24 cellular contexts compared by ENCODE assay signal in genomic region chr1:201286445-201286844, GRCh38. TPM values are rescaled to one million over a fixed set of nuclear protein-coding genes. Genes with fewer than 3 reads are reported as not detected.
A peak's percentile ranks its signal among the peaks of the same experiment; 100 is the strongest.
DNase-seq lines count a peak whose midpoint lies in the region; ATAC-seq and TF ChIP-seq lines count a peak whose summit lies in the region.
"Had no signal": no experiment of that assay in that cellular context is flagged by ENCODE, and none has a peak within 500 bp of the region (broad histone marks: within the 10 kb centered on the region; RNA-seq: fewer than 3 reads in every experiment).

No MANE protein-coding gene starts in this region.

- BruUV-seq in PC-3 (replicated peaks; lab: Mats Ljungman, UMichigan), result no TSS peak

- no peaks in the 10 kb centered on the region for H3K9me3 ChIP-seq in BLaER1
- no peaks in the 10 kb centered on the region for H3K9me3 ChIP-seq in PC-3 (ENCODE audit: low read length)
- H3K9me3 ChIP-seq in prostate gland, result no peaks in the 10 kb centered on the region
- H3K9me3 ChIP-seq: SJSA1 had no signal

- CTCF ChIA-PET in PC-3 (lab: Charles Lee), result no interaction called here

- no peak for TF ChIP-seq POLR2A in prostate gland (IDR thresholded peaks at IDR 0.05)

- no peak overlapping the region for H3K27ac ChIP-seq in BLaER1
- no peak overlapping the region for H3K27ac ChIP-seq in PC-3 (ENCODE audit: low read length)
- peak overlapping the region; percentile 93 for H3K27ac ChIP-seq in epithelial cell of prostate
- peak overlapping the region; percentile 69 to 87 for H3K27ac ChIP-seq in prostate gland
- H3K27ac ChIP-seq: SJSA1 had no signal

- peaks cover 5% of the 10 kb centered on the region for H3F3A ChIP-seq in PC-3 (ENCODE audit: low read length, unreplicated experiment)

- peak overlapping the region; percentile 59 for H3K4me2 ChIP-seq in BLaER1
- H3K4me2 ChIP-seq in PC-3 (ENCODE audit: low read length), result peak overlapping the region; percentile 89

- TF ChIP-seq CTCF in PC-3 (conservative IDR thresholded peaks at IDR 0.05; ENCODE audit: low read depth, low read length), result no peak
- TF ChIP-seq CTCF in prostate gland (IDR thresholded peaks at IDR 0.05), result no peak

- H2AFZ ChIP-seq in PC-3 (ENCODE audit: low read length), result no peak overlapping the region

- H3K27me3 ChIP-seq in BLaER1, result peaks cover 11% of the 10 kb centered on the region
- no peaks in the 10 kb centered on the region for H3K27me3 ChIP-seq in PC-3 (ENCODE audit: low read length)
- no peaks in the 10 kb centered on the region for H3K27me3 ChIP-seq in prostate gland (replicated peaks; ENCODE audit: insufficient read depth)

- H3K79me2 ChIP-seq in PC-3 (ENCODE audit: low read length), result peaks cover 96% of the 10 kb centered on the region

- ATAC-seq in PC-3, result no peak
- no peak for ATAC-seq in HG03432 (IDR thresholded peaks at IDR 0.05; ENCODE audit: unreplicated experiment)
- no peak for ATAC-seq in left lobe of liver

- H4K20me1 ChIP-seq in BLaER1, result no peaks in the 10 kb centered on the region
- peaks cover 74% of the 10 kb centered on the region for H4K20me1 ChIP-seq in PC-3 (ENCODE audit: low read length)

- DNase-seq in PC-3 (no peak), epithelial cell of prostate (ENCODE audit: low read depth, low spot score) (no peak), prostate gland (ENCODE audit: low spot score) (no peak), HPDE6-E6E7 (ENCODE audit: extremely low spot score) (no peak), SIG-M5 (lab: John Stamatoyannopoulos, UW) (no peak), left lobe of liver (ENCODE audit: low spot score) (no peak)
- DNase-seq: ACHN; AML-193; Calu3; CD4-positive, alpha-beta memory T cell; DMS79; HCEC 1CT; NCI-H1417 treated with DMSO at 0.1 percent for 48 hours; NCI-H1930; NCI-H2171; NCI-H446; NCI-H69; NK-92 treated with Interleukin-12 subunit alpha and Interleukin-12 subunit beta, amount 100 ng/mL, for 24 hours; RPMI8226 had no signal

- intact Hi-C loops in PC-3 (cut with micrococcal nuclease), result no loop called here
- intact Hi-C loops in prostate gland (cut with DNase I), result no loop called here

- H3K4me3 ChIP-seq in BLaER1, result no peak overlapping the region
- peak overlapping the region; percentile 79 for H3K4me3 ChIP-seq in PC-3 (ENCODE audit: low read length)
- peak overlapping the region in 1 of 2 donors; percentile 50 for H3K4me3 ChIP-seq in prostate gland
- H3K4me3 ChIP-seq: SJSA1 had no signal

- POLR2A ChIA-PET in PC-3 (lab: Charles Lee; ENCODE audit: unreplicated experiment), result interaction anchor here (0.8 kb wide), 1 partner anchor 9 kb away, joined by 3 read pairs; no protein-coding TSS in a partner anchor

- WGBS in prostate gland, result 63% methylated on average over 1 of the region's 1 CpG

- H3K36me3 ChIP-seq in BLaER1 (no peaks in the 10 kb centered on the region), PC-3 (ENCODE audit: low read depth, low read length) (peaks cover 41% of the 10 kb centered on the region), prostate gland (no peaks in the 10 kb centered on the region)
- H3K36me3 ChIP-seq: SJSA1 had no signal

- H3K4me1 ChIP-seq in BLaER1 (peaks cover 44% of the 10 kb centered on the region), PC-3 (ENCODE audit: insufficient read depth, low read length) (peaks cover 79% of the 10 kb centered on the region), prostate gland (replicated peaks) (peaks cover 4% of the 10 kb centered on the region)
- H3K4me1 ChIP-seq: SJSA1 had no signal

- no peaks in the 10 kb centered on the region for H3K9me2 ChIP-seq in PC-3 (replicated peaks; ENCODE audit: low read length)

- H3K9ac ChIP-seq in BLaER1, result no peak overlapping the region
- H3K9ac ChIP-seq in PC-3 (ENCODE audit: low read length), result no peak overlapping the region

RNA-seq across cellular contexts. Expression of gene PKP1, which starts 3.1 kb away (rescaled TPM):
- total RNA-seq in PC-3 (2014; rRNA removed), result 211 and 259 TPM in 2 replicates
- 10 to 100 TPM; 36.8 to 82.9 TPM for total RNA-seq in prostate gland
- 0.03 TPM for total RNA-seq in left lobe of liver
- total RNA-seq: CD4-positive, alpha-beta memory T cell; G401; OCI-LY7; SJSA1 had no signal

Comparison
In these comparisons a context has a peak if more than half of its experiments do, and no peak if none do; other contexts are left out.
1. H3K27ac ChIP-seq: peak in epithelial cell of prostate (single experiment) and prostate gland (2 of 2); none in BLaER1 (single experiment) and PC-3 (single experiment).
2. RNA of gene PKP1, which starts 3.1 kb away (total RNA-seq): 211 to 259 TPM in PC-3 and 36.8 to 82.9 TPM in prostate gland; 0.03 TPM in left lobe of liver (single experiment); every median in the first group is over 10 times any median in the second.